Comparison of ENCODE assay signal across 13 cellular contexts in genomic region chr20:2005359-2005758, GRCh38. TPM values are rescaled to one million over a fixed set of nuclear protein-coding genes. Genes with fewer than 3 reads are reported as not detected.
DNase-seq lines count a peak whose midpoint lies in the region; ATAC-seq, FAIRE-seq and TF ChIP-seq lines count a peak whose summit lies in the region.
"Had no signal": no experiment of that assay in that cellular context is flagged by ENCODE, and none has a peak within 500 bp of the region (broad histone marks: within the 10 kb centered on the region; RNA-seq: fewer than 3 reads in every experiment).

No MANE protein-coding gene starts in this region.

- no peak for TF ChIP-seq POLR2A in GM12892 (IDR thresholded peaks at IDR 0.05; ENCODE audit: low read depth, low read length)

- no peak for ATAC-seq in HG03571 (IDR thresholded peaks at IDR 0.05; ENCODE audit: unreplicated experiment)
- ATAC-seq in HG02642 (IDR thresholded peaks at IDR 0.05; ENCODE audit: poor library complexity, unreplicated experiment) = no peak
- ATAC-seq: natural killer cell treated with Interleukin-12 subunit alpha and Interleukin-12 subunit beta and Interleukin-15 and Interleukin-18, amount 100 ng/mL, for 72 hours had no signal

- DNase-seq in activated CD4-positive, alpha-beta T cell treated with anti-CD3 and anti-CD28 coated beads for 48 hours = peak; percentile 40
- no peak for DNase-seq in activated CD4-positive, alpha-beta T cell treated with anti-CD3 and anti-CD28 coated beads for 1 hour
- DNase-seq in EH (ENCODE audit: low read depth) (peak; percentile 26), RKO (ENCODE audit: low spot score) (peak; percentile 71), iris pigment epithelial cell (ENCODE audit: low read depth) (peak; percentile 1), GM12892 (ENCODE audit: insufficient read length) (no peak)
- DNase-seq: NCI-H1930 had no signal

- no peak for FAIRE-seq in GM12892 (lab: Jason Lieb, UNC)

RNA-seq across cellular contexts. Expression of gene PDYN, which starts 11.5 kb away (rescaled TPM):
- not detected for polyA plus RNA-seq in GM12892 (2012; ENCODE audit: missing spikeins)
- polyA plus RNA-seq: adipose tissue, GM12878, IgD-negative memory B cell had no signal

Comparison
In these comparisons a context has a peak if more than half of its experiments do, and no peak if none do; other contexts are left out.
1. DNase-seq: peak in activated CD4-positive, alpha-beta T cell treated with anti-CD3 and anti-CD28 coated beads for 48 hours (single experiment), EH (single experiment), RKO (single experiment) and iris pigment epithelial cell (single experiment); none in activated CD4-positive, alpha-beta T cell treated with anti-CD3 and anti-CD28 coated beads for 1 hour (single experiment) and GM12892 (single experiment).